In the genomic region with DNA sequence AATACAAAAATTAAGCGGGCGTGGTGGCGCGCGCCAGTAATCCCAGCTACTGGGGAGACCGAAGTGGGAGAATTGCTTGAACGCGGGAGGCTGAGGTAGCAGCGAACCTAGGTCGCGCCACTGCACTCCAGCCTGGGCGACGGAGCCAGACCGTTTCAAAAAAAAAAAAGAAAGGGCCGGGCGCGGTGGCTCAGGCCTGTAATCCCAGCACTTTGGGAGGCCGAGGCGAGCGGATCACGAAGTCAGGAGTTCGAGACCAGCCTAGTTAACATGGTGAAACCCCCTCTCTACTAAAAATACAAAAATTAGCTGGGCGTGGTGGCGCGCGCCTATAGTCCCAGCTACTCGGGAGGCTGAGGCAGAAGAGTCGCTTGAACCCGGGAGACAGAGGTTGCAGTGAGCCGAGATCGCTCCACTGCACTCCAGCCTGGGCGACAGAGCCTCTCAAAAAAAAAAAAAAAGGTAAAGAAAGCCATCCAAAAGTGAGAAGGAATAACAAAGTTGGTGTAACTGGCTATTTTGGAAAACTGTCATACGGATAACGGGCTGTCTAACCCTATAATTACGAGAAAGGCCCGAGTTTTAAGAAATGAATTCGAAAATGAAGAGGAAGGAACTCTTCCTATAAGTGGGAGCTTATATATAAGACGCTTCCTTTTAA, we compare ENCODE assay signal across 8 cellular contexts. TPM values are rescaled to one million over a fixed set of nuclear protein-coding genes. Genes with fewer than 3 reads are reported as not detected.
A peak's percentile ranks its signal among the peaks of the same experiment; 100 is the strongest.
DNase-seq lines count a peak whose midpoint lies in the region; ATAC-seq and TF ChIP-seq lines count a peak whose summit lies in the region.
"Not testable (repeated sequence)": the region's sequence is repeated elsewhere in the genome, so short reads cannot be mapped to it uniquely, and the experiment has no call there.

No MANE protein-coding gene starts in this region.

- CTCF ChIA-PET in HEK293 (lab: Yijun Ruan, JAX): interaction anchor here (0.5 to 1.9 kb wide), 6 partner anchors 9 to 303 kb away, joined by 3 to 4 read pairs (median 4); no protein-coding TSS in a partner anchor

- peaks cover 15% of the 10 kb centered on the region for H3K4me1 ChIP-seq in ACC112 (ENCODE audit: control insufficient read depth, insufficient read depth, low read length, unreplicated experiment)
- peaks cover 12% of the 10 kb centered on the region; the same call in 1 of the 2 replicates for H3K4me1 ChIP-seq in HEK293 (ENCODE audit: control insufficient read depth, insufficient read depth, low read length)
- not testable (repeated sequence) for H3K4me1 ChIP-seq in ectodermal cell (ENCODE audit: control insufficient read depth, insufficient read depth, low read length); iPS-15b (ENCODE audit: control insufficient read depth, insufficient read depth, low read length)

- H3K4me1 Mint-ChIP-seq in nephron: peaks cover 31% of the 10 kb centered on the region
- peaks cover 58% of the 10 kb centered on the region for H3K4me1 Mint-ChIP-seq in stimulated activated naive CD8-positive, alpha-beta T cell treated with anti-CD3 and anti-CD28 coated beads, Interleukin-15, Interleukin-2, amounts not matched to agents 100 ng/mL and 50 ng/mL, for 24 hours (ENCODE audit: low read depth)

- peak overlapping the region; percentile 97 to 98 for H3K27ac Mint-ChIP-seq in activated naive CD4-positive, alpha-beta T cell treated with anti-CD3 and anti-CD28 coated beads, Interleukin-2, amount 50 U/mL, for 72 hours
- H3K27ac Mint-ChIP-seq in nephron: peak overlapping the region; percentile 100
- peak overlapping the region; percentile 92 for H3K27ac Mint-ChIP-seq in stimulated activated naive CD8-positive, alpha-beta T cell treated with anti-CD3 and anti-CD28 coated beads, Interleukin-15, Interleukin-2, amounts not matched to agents 100 ng/mL and 50 ng/mL, for 24 hours

- H3K27me3 Mint-ChIP-seq in nephron (ENCODE audit: low read depth); stimulated activated naive CD8-positive, alpha-beta T cell treated with anti-CD3 and anti-CD28 coated beads, Interleukin-15, Interleukin-2, amounts not matched to agents 100 ng/mL and 50 ng/mL, for 24 hours: not testable (repeated sequence)

- H3K36me3 ChIP-seq in ACC112 (ENCODE audit: insufficient read depth, low read length); SK-N-MC (ENCODE audit: insufficient read depth, low read length); ectodermal cell (ENCODE audit: control insufficient read depth, insufficient read depth, low read length); iPS-15b (ENCODE audit: control insufficient read depth, insufficient read depth, low read length): not testable (repeated sequence)
- H3K36me3 ChIP-seq in HEK293 (ENCODE audit: control insufficient read depth in 2 of 2, insufficient read depth in 1 of 2, low read length in 2 of 2): peaks cover 0 to 10% of the 10 kb centered on the region in 2 experiments; a peak in 1 of 3 replicates

- not testable (repeated sequence) for H3K9me3 ChIP-seq in HEK293 (ENCODE audit: control insufficient read depth, insufficient read depth, low read depth, low read length); SK-N-MC (ENCODE audit: low read depth, low read length); ectodermal cell (ENCODE audit: control insufficient read depth, low read length); iPS-15b (ENCODE audit: control insufficient read depth, insufficient read depth, low read length)

- peak overlapping the region; percentile 82 for H3K27ac ChIP-seq in ACC112 (ENCODE audit: low read depth, low read length)
- peak overlapping the region; percentile 91 for H3K27ac ChIP-seq in HEK293 (ENCODE audit: extremely low read depth, low read depth, low read length)
- peak overlapping the region; percentile 97 for H3K27ac ChIP-seq in SK-N-MC
- not testable (repeated sequence) for H3K27ac ChIP-seq in ectodermal cell (ENCODE audit: insufficient read depth, low read depth, low read length, poor library complexity, severe bottlenecking)

- POLR2A ChIA-PET in HEK293 (lab: Yijun Ruan, JAX): interaction anchor here (0.5 to 2.6 kb wide), 15 partner anchors 10 to 228 kb away, joined by 3 to 14 read pairs (median 4); partner anchors contain the start of genes TTC19, UBB and ZSWIM7

- H3K4me3 ChIP-seq in ACC112 (ENCODE audit: low read depth, low read length): peak overlapping the region; percentile 82
- peak overlapping the region; percentile 99 for H3K4me3 ChIP-seq in HEK293 (ENCODE audit: low read depth, low read length)
- H3K4me3 ChIP-seq in SK-N-MC: peak overlapping the region; percentile 95
- peak overlapping the region; percentile 92 for H3K4me3 ChIP-seq in ectodermal cell (ENCODE audit: insufficient read depth, low read depth, low read length)
- peak overlapping the region; percentile 87 for H3K4me3 ChIP-seq in iPS-15b (ENCODE audit: low read depth, low read length)

- peak overlapping the region; percentile 97 for H2AFZ ChIP-seq in ACC112 (ENCODE audit: low read length, unreplicated experiment)

- DNase-seq in SK-N-MC (ENCODE audit: low read depth, low spot score); activated naive CD4-positive, alpha-beta T cell treated with anti-CD3 and anti-CD28 coated beads, Interleukin-2, amount 50 U/mL, for 72 hours (ENCODE audit: low spot score in 2 of 2): not testable (repeated sequence)

- WGBS in ectodermal cell, 2 experiments: 88 to 92% methylated on average over 38 of the region's 38 CpGs

- not testable (repeated sequence) for ATAC-seq in activated naive CD4-positive, alpha-beta T cell treated with anti-CD3 and anti-CD28 coated beads, Interleukin-2, amount 50 U/mL, for 72 hours

- H3K9me3 Mint-ChIP-seq in activated naive CD4-positive, alpha-beta T cell treated with anti-CD3 and anti-CD28 coated beads, Interleukin-2, amount 50 U/mL, for 72 hours; nephron; stimulated activated naive CD8-positive, alpha-beta T cell treated with anti-CD3 and anti-CD28 coated beads, Interleukin-15, Interleukin-2, amounts not matched to agents 100 ng/mL and 50 ng/mL, for 24 hours: not testable (repeated sequence)

- not testable (repeated sequence) for H3K27me3 ChIP-seq in ACC112 (ENCODE audit: insufficient read depth, low read length); ectodermal cell (ENCODE audit: control insufficient read depth, insufficient read depth, low read length, poor library complexity, severe bottlenecking); iPS-15b (ENCODE audit: control insufficient read depth, insufficient read depth, low read length)

- H3K9ac ChIP-seq in SK-N-MC (ENCODE audit: insufficient read length) (peak overlapping the region; percentile 96), iPS-15b (ENCODE audit: low read depth, low read length) (peak overlapping the region; percentile 91)

- H3K36me3 Mint-ChIP-seq in activated naive CD4-positive, alpha-beta T cell treated with anti-CD3 and anti-CD28 coated beads, Interleukin-2, amount 50 U/mL, for 72 hours: peaks cover 9 to 18% of the 10 kb centered on the region in 2 donors
- H3K36me3 Mint-ChIP-seq in nephron (ENCODE audit: low read depth); stimulated activated naive CD8-positive, alpha-beta T cell treated with anti-CD3 and anti-CD28 coated beads, Interleukin-15, Interleukin-2, amounts not matched to agents 100 ng/mL and 50 ng/mL, for 24 hours (ENCODE audit: low read depth): not testable (repeated sequence)

- peak overlapping the region; percentile 92 to 97 (median 96) for H3K4me3 Mint-ChIP-seq in nephron
- peak overlapping the region; percentile 97 for H3K4me3 Mint-ChIP-seq in stimulated activated naive CD8-positive, alpha-beta T cell treated with anti-CD3 and anti-CD28 coated beads, Interleukin-15, Interleukin-2, amounts not matched to agents 100 ng/mL and 50 ng/mL, for 24 hours

- H3K79me2 ChIP-seq in ACC112 (ENCODE audit: control insufficient read depth, insufficient read depth, low read length, unreplicated experiment): peaks cover 76% of the 10 kb centered on the region

- TF ChIP-seq CTCF in HEK293 (tag by site-specific recombination; IDR thresholded peaks at IDR 0.05); nephron (IDR thresholded peaks at IDR 0.05; ENCODE audit: unreplicated experiment in 3 of 3): not testable (repeated sequence)

TF ChIP-seq in HEK293, 187 proteins besides CTCF, POLR2A, EP300 and RAD21:
- TF ChIP-seq ZNF362 (tag by site-specific recombination; IDR thresholded peaks at IDR 0.05): peak; percentile 88; the same call in 1 of the 2 replicates
- TF ChIP-seq, protein P1, sequence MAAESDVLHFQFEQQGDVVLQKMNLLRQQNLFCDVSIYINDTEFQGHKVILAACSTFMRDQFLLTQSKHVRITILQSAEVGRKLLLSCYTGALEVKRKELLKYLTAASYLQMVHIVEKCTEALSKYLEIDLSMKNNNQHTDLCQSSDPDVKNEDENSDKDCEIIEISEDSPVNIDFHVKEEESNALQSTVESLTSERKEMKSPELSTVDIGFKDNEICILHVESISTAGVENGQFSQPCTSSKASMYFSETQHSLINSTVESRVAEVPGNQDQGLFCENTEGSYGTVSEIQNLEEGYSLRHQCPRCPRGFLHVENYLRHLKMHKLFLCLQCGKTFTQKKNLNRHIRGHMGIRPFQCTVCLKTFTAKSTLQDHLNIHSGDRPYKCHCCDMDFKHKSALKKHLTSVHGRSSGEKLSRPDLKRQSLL (tag by site-specific recombination; IDR thresholded peaks at IDR 0.05): peak; percentile 91

RNA-seq across cellular contexts. Expression of gene PIGL, which starts 0.5 kb away (rescaled TPM):
- 10 to 100 TPM; 39.2 to 40.2 TPM for total RNA-seq in activated naive CD4-positive, alpha-beta T cell treated with anti-CD3 and anti-CD28 coated beads, Interleukin-2, amount 50 U/mL, for 72 hours
- polyA plus RNA-seq in ectodermal cell (2013, experiment 1 of 4): 33.6 TPM
- 31.0 TPM for polyA plus RNA-seq in ectodermal cell (2013, experiment 2 of 4)
- polyA plus RNA-seq in ectodermal cell (2013, experiment 3 of 4): 30.5 TPM
- polyA plus RNA-seq in ectodermal cell (2013, experiment 4 of 4): 34.9 TPM

RNA-seq across cellular contexts. Expression of gene NCOR1, which starts 1.1 kb away (rescaled TPM):
- 100 to 1,000 TPM; 143 to 153 TPM for total RNA-seq in activated naive CD4-positive, alpha-beta T cell treated with anti-CD3 and anti-CD28 coated beads, Interleukin-2, amount 50 U/mL, for 72 hours
- 86.7 TPM for polyA plus RNA-seq in ectodermal cell (2013, experiment 1 of 4)
- 101 TPM for polyA plus RNA-seq in ectodermal cell (2013, experiment 2 of 4)
- 70.8 TPM for polyA plus RNA-seq in ectodermal cell (2013, experiment 3 of 4)
- 94.4 TPM for polyA plus RNA-seq in ectodermal cell (2013, experiment 4 of 4)
